Comparison of ENCODE assay signal across 8 cellular contexts in genomic region chr13:73059460-73060250, GRCh38. TPM values are rescaled to one million over a fixed set of nuclear protein-coding genes. Genes with fewer than 3 reads are reported as not detected.
DNase-seq lines count a peak whose midpoint lies in the region; ATAC-seq and TF ChIP-seq lines count a peak whose summit lies in the region.

No MANE protein-coding gene starts in this region.

- H3K4me1 ChIP-seq in DOHH2 (ENCODE audit: control insufficient read depth, low read length) (peaks cover 15% of the 10 kb centered on the region), breast epithelium (no peaks in the 10 kb centered on the region)

- TF ChIP-seq CTCF in DOHH2 (IDR thresholded peaks at IDR 0.05; ENCODE audit: low read depth, low read length, poor library complexity, severe bottlenecking), result no peak
- TF ChIP-seq CTCF in GM20000 (IDR thresholded peaks at IDR 0.05; ENCODE audit: extremely low read depth, missing control alignments), result peak; percentile 48
- no peak for TF ChIP-seq CTCF in breast epithelium (IDR thresholded peaks at IDR 0.05)
- TF ChIP-seq CTCF in kidney epithelial cell (IDR thresholded peaks at IDR 0.05; ENCODE audit: insufficient read depth, low read length, poor library complexity, severe bottlenecking), result peak; percentile 19

- H4K20me1 ChIP-seq in DOHH2 (ENCODE audit: control insufficient read depth, insufficient read depth, low read depth, low read length), result no peaks in the 10 kb centered on the region

- H3K27me3 ChIP-seq in DOHH2 (ENCODE audit: control insufficient read depth, low read length) (peaks cover 58% of the 10 kb centered on the region), breast epithelium (no peaks in the 10 kb centered on the region), kidney epithelial cell (ENCODE audit: control insufficient read depth, insufficient read depth, low read length) (no peaks in the 10 kb centered on the region)

- peak overlapping the region; percentile 94 for H3K4me2 ChIP-seq in DOHH2 (ENCODE audit: low read length)

- H3K4me3 ChIP-seq in DOHH2 (ENCODE audit: low read length) (peak overlapping the region; percentile 80), breast epithelium (peak overlapping the region; percentile 70 to 91 (median 80)), kidney epithelial cell (ENCODE audit: low read depth, low read length) (peak overlapping the region; percentile 96)

- intact Hi-C loops in breast epithelium (cut with DNase I; ENCODE audit: low total_unique reads), result loop anchor here (10.0 kb wide), 1 partner anchor 365 kb away; no protein-coding TSS in a partner anchor

- no peaks in the 10 kb centered on the region for H3K36me3 ChIP-seq in DOHH2 (ENCODE audit: control insufficient read depth, low read length)
- H3K36me3 ChIP-seq in breast epithelium, result no peaks in the 10 kb centered on the region
- H3K36me3 ChIP-seq in kidney epithelial cell (ENCODE audit: control insufficient read depth, insufficient read depth, low read length), result no peaks in the 10 kb centered on the region

- no peaks in the 10 kb centered on the region for H3F3A ChIP-seq in DOHH2 (ENCODE audit: control insufficient read depth, insufficient read depth)

- DNase-seq in GM20000 (ENCODE audit: low spot score) (peak; percentile 79), T-helper 1 cell (peak; percentile 17 to 51 (median 30)), breast epithelium (ENCODE audit: low spot score in 2 of 2) (peak; percentile 63 to 72), kidney epithelial cell (ENCODE audit: low read depth) (no peak)
- DNase-seq in stimulated activated CD4-positive, alpha-beta T cell treated with anti-CD3 and anti-CD28 coated beads, Interleukin-4, amount 100 ng/mL, for 4 hours, result peak; percentile 35 to 38
- no peak for DNase-seq in NK-92 treated with Interleukin-12 subunit alpha and Interleukin-12 subunit beta, amount 100 ng/mL, for 24 hours (lab: John Stamatoyannopoulos, UW)

- peak; percentile 18 for ATAC-seq in HG03558 (IDR thresholded peaks at IDR 0.05; ENCODE audit: extremely low read depth, unreplicated experiment)

- no peaks in the 10 kb centered on the region for H3K79me2 ChIP-seq in DOHH2 (ENCODE audit: control insufficient read depth, low read length)

- no peaks in the 10 kb centered on the region for H3K9me2 ChIP-seq in DOHH2 (replicated peaks; ENCODE audit: control insufficient read depth, low read length)

- TF ChIP-seq POLR2A in breast epithelium (IDR thresholded peaks at IDR 0.05), result no peak

- H3K9me3 ChIP-seq in DOHH2 (ENCODE audit: control insufficient read depth, insufficient read depth, low read length) (no peaks in the 10 kb centered on the region), breast epithelium (no peaks in the 10 kb centered on the region)

- no peak overlapping the region for H3K27ac ChIP-seq in DOHH2 (ENCODE audit: low read depth, low read length)
- peak overlapping the region; percentile 81 to 92 for H3K27ac ChIP-seq in breast epithelium

RNA-seq across cellular contexts. Expression of gene KLF5, which starts 0.8 kb away (rescaled TPM):
- total RNA-seq in breast epithelium (10 to 100 TPM in 2 of 3 donors, 1 to 10 TPM in 1; 2.2 to 30.7 (median 10.5) TPM), kidney epithelial cell (23.0 and 26.4 TPM in 2 replicates)

Comparison
In these comparisons a context has a peak if more than half of its experiments do, and no peak if none do; other contexts are left out.
1. CTCF ChIP-seq: peak in GM20000 (single experiment) and kidney epithelial cell (single experiment); none in DOHH2 (single experiment) and breast epithelium (0 of 3).
2. DNase-seq: peak in GM20000 (single experiment), T-helper 1 cell (5 of 5), breast epithelium (2 of 2) and stimulated activated CD4-positive, alpha-beta T cell treated with anti-CD3 and anti-CD28 coated beads, Interleukin-4, amount 100 ng/mL, for 4 hours (2 of 2); none in kidney epithelial cell (single experiment) and NK-92 treated with Interleukin-12 subunit alpha and Interleukin-12 subunit beta, amount 100 ng/mL, for 24 hours (single experiment).
3. Peak in every context shown above with its lines, with median percentiles within 50 percentile points of each other: H3K4me3 ChIP-seq.